ENCODE assay signal across 8 cellular contexts in the genomic region with DNA sequence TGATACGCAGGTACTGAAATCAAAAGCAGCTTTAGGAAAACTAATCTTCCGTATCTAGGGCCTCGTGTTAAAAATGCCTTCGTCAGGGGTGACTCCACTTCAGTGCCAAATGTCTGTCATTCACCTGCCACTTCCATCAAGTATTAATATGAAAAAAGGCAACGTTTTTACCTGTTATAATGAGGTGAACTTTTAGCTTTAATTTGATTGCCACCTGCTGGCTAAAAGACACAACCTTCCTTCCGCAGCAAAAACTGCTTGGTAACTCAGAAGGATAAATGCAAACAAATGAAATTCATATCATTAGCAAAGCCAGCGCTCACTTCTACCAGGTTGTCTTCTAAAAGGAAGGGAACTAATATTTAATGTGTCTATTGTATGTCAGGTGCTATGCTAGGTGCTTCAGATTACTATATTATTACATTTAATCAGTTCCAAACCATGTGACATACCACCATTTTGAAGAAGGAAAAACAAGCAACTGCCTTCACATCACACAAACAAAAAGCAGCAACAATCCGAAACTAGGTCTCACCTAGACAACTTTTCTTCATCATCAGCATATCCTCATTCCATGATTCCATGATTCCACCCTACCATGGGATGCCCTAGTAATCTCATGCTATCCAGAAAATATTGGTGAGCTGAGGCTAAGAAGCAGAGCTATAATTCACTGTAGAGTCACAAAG. TPM values are rescaled to one million over a fixed set of nuclear protein-coding genes. Genes with fewer than 3 reads are reported as not detected.
DNase-seq lines count a peak whose midpoint lies in the region; ATAC-seq, FAIRE-seq and TF ChIP-seq lines count a peak whose summit lies in the region.

No MANE protein-coding gene starts in this region.

- no peak overlapping the region for H3K9ac ChIP-seq in DND-41 (ENCODE audit: low read depth, low read length)
- 0 out of 2 replicates have a peak overlapping the region, but pooled peaks have one; percentile 4 for H3K9ac ChIP-seq in HepG2 (ENCODE audit: insufficient read depth, low read depth, low read length)

- CTCF ChIA-PET in HepG2 (lab: Yijun Ruan, JAX; ENCODE audit: low intra/inter-chr PET ratio, low total read pairs), result interaction anchor here (0.6 to 4.8 kb wide), 7 partner anchors 30 to 229 kb away, joined by 3 to 55 read pairs (median 3); no protein-coding TSS in a partner anchor

- peak overlapping the region; percentile 34; the same call in 1 of the 2 replicates for H2AFZ ChIP-seq in DND-41 (ENCODE audit: low read depth, low read length)
- H2AFZ ChIP-seq in HepG2 (ENCODE audit: low read length), result peak overlapping the region; percentile 84

- H3K4me2 ChIP-seq in DND-41 (ENCODE audit: insufficient read depth, low read length), result no peak overlapping the region
- peak overlapping the region; percentile 52 for H3K4me2 ChIP-seq in HepG2 (ENCODE audit: low read depth, low read length)

- H3K27ac ChIP-seq in DND-41 (ENCODE audit: low read length) (no peak overlapping the region), adrenal gland (no peak overlapping the region), HepG2 (ENCODE audit: extremely low read length, insufficient read depth, low read length) (no peak overlapping the region)

- in situ Hi-C loops in HepG2 (cut with HindIII; ENCODE audit: extremely low pct_ligation_motif_present, low pct_unique_long_range_greater_than_20kb), result loop anchor here (5.0 kb wide), 1 partner anchor 133 kb away; no protein-coding TSS in a partner anchor

- BruUV-seq in HepG2 (replicated peaks; lab: Mats Ljungman, UMichigan), result no TSS peak

- DNase-seq in DND-41 (peak; percentile 25), M059J (ENCODE audit: low read depth) (peak; percentile 56), adrenal gland (no peak), HepG2 (ENCODE audit: low spot score) (peak; percentile 58), AG20443 (ENCODE audit: low spot score) (no peak)
- DNase-seq in activated CD4-positive, CD25-positive, alpha-beta regulatory T cell (lab: John Stamatoyannopoulos, UW), result no peak

- H3K36me3 ChIP-seq in DND-41 (ENCODE audit: insufficient read depth, low read length) (no peaks in the 10 kb centered on the region), adrenal gland (replicated peaks in 1 of 2) (no peaks in the 10 kb centered on the region), HepG2 (replicated peaks in 1 of 2; ENCODE audit: control insufficient read depth in 1 of 2, insufficient read depth in 2 of 2, low read length in 2 of 2) (no peaks in the 10 kb centered on the region)

- H3K9me3 ChIP-seq in DND-41 (ENCODE audit: insufficient read depth, low read length, severe bottlenecking) (no peaks in the 10 kb centered on the region), adrenal gland (replicated peaks in 1 of 3) (no peaks in the 10 kb centered on the region), HepG2 (ENCODE audit: low read length) (no peaks in the 10 kb centered on the region)

- H3K79me2 ChIP-seq in DND-41 (ENCODE audit: insufficient read depth, low read length), result no peaks in the 10 kb centered on the region
- H3K79me2 ChIP-seq in HepG2 (ENCODE audit: insufficient read depth, low read length), result no peaks in the 10 kb centered on the region

- peak; percentile 95 for FAIRE-seq in HepG2 (lab: Jason Lieb, UNC)

- ATAC-seq in DND-41 (ENCODE audit: insufficient read depth, low read depth) (peak; percentile 63; the same call in 2 of the 3 replicates), GM19395 (IDR thresholded peaks at IDR 0.05; ENCODE audit: unreplicated experiment) (peak; percentile 78), HepG2 (peak; percentile 77), HG02884 (IDR thresholded peaks at IDR 0.05; ENCODE audit: unreplicated experiment) (no peak)

- TF ChIP-seq CTCF in DND-41 (IDR thresholded peaks at IDR 0.05; ENCODE audit: borderline replicate concordance, extremely low read depth, low read length, poor library complexity, severe bottlenecking) (peak; percentile 81), adrenal gland (IDR thresholded peaks at IDR 0.05) (peak; percentile 19 to 72 (median 62)), HepG2 (CRISPR knock-in tag; IDR thresholded peaks at IDR 0.05) (peak; percentile 87)

- 46 to 55% (median 50%) methylated on average over 8 of the region's 8 CpGs for WGBS in adrenal gland, 4 donors
- 19% methylated on average over 8 of the region's 8 CpGs for whole genome bisulfite sequencing in HepG2 (ENCODE audit: low lambda C conversion rate)

- H3K4me1 ChIP-seq in DND-41 (ENCODE audit: insufficient read depth, low read length) (no peaks in the 10 kb centered on the region), adrenal gland (replicated peaks in 1 of 2) (peaks cover 0 to 25% of the 10 kb centered on the region in 2 donors), HepG2 (ENCODE audit: insufficient read depth, low read length) (peaks cover 36% of the 10 kb centered on the region)

- H3K27me3 ChIP-seq in DND-41 (ENCODE audit: insufficient read depth, low read length, poor library complexity) (no peaks in the 10 kb centered on the region), adrenal gland (no peaks in the 10 kb centered on the region), HepG2 (ENCODE audit: control insufficient read depth in 1 of 2, insufficient read depth in 2 of 2, low read length in 2 of 2) (no peaks in the 10 kb centered on the region)

- TF ChIP-seq EP300 in HepG2 (IDR thresholded peaks at IDR 0.05; ENCODE audit: low read depth in 2 of 2, low read length in 2 of 2), result no peak
- TF ChIP-seq EP300 in HepG2 (CRISPR knock-in tag; IDR thresholded peaks at IDR 0.05; ENCODE audit: borderline replicate concordance), result no peak

- no peak overlapping the region for H3K4me3 ChIP-seq in DND-41 (ENCODE audit: low read depth in 1 of 2, low read length in 2 of 2)
- no peak overlapping the region for H3K4me3 ChIP-seq in adrenal gland
- peak overlapping the region in 1 of 3 experiments; percentile 17; a peak in 1 of 6 replicates for H3K4me3 ChIP-seq in HepG2 (replicated peaks in 1 of 3; ENCODE audit: insufficient read depth in 1 of 3, low read depth in 2 of 3, low read length in 3 of 3)

- POLR2A ChIA-PET in HepG2 (lab: Yijun Ruan, JAX), result interaction anchor here (0.7 to 2.5 kb wide), 5 partner anchors 13 to 133 kb away, joined by 3 to 13 read pairs (median 3); partner anchors contain the start of gene ARHGAP18

- H4K20me1 ChIP-seq in DND-41 (ENCODE audit: insufficient read depth, low read length) (no peaks in the 10 kb centered on the region), HepG2 (ENCODE audit: insufficient read depth, low read length) (no peaks in the 10 kb centered on the region)

- TF ChIP-seq POLR2A in adrenal gland (IDR thresholded peaks at IDR 0.05) (no peak), HepG2 (IDR thresholded peaks at IDR 0.05; ENCODE audit: insufficient read depth in 1 of 2, low read depth in 2 of 2, low read length in 2 of 2) (no peak)

- TF ChIP-seq RAD21 in HepG2 (CRISPR knock-in tag; IDR thresholded peaks at IDR 0.05), result peak; percentile 92

- intact Hi-C loops in adrenal gland (cut with DNase I), result loop anchor here (2.0 to 5.0 kb wide), 2 partner anchors 134 to 138 kb away; no protein-coding TSS in a partner anchor
- intact Hi-C loops in HepG2 (cut with micrococcal nuclease; ENCODE audit: unreplicated experiment), result loop anchor here (1.0 to 2.0 kb wide), 5 partner anchors 63 to 291 kb away; no protein-coding TSS in a partner anchor

TF ChIP-seq in HepG2, 621 proteins besides CTCF, POLR2A, EP300 and RAD21 (continues in another document):
- TF ChIP-seq ZBTB7A (CRISPR knock-in tag; IDR thresholded peaks at IDR 0.05) (no peak), FOSL1 (CRISPR knock-in tag; IDR thresholded peaks at IDR 0.05; ENCODE audit: borderline replicate concordance) (no peak), ZNF276 (CRISPR knock-in tag; IDR thresholded peaks at IDR 0.05; ENCODE audit: low read depth) (no peak)

RNA-seq across cellular contexts. Expression of gene ARHGAP18, which starts 20.6 kb away (rescaled TPM):
- total RNA-seq in M059J (2014; rRNA removed; shearing (Covaris generic)), result 28.3 and 31.2 TPM in 2 replicates
- total RNA-seq in adrenal gland (10 to 100 TPM; 50.6 to 90.6 (median 79.8) TPM), HepG2 (2016; rRNA removed; fragmentation: Illumina TruSeq; extraction: Trizol) (115 and 183 TPM in 2 replicates)
- polyA plus RNA-seq in adrenal gland (10 to 100 TPM; 22.0 to 78.3 (median 27.1) TPM), HepG2 (2011; rRNA removed) (37.8 and 58.2 TPM in 2 replicates)
- 16.6 and 18.3 TPM in 2 replicates for total RNA-seq in HepG2 (2016; cell fraction: cytosol; rRNA removed; fragmentation: Illumina TruSeq; extraction: Trizol; ENCODE audit: low read depth)
- 116 and 185 TPM in 2 replicates for total RNA-seq in HepG2 (2016; cell fraction: insoluble cytoplasmic fraction; rRNA removed; fragmentation: Illumina TruSeq; extraction: Trizol)
- 53.6 and 60.8 TPM in 2 replicates for total RNA-seq in HepG2 (2016; cell fraction: membrane; rRNA removed; fragmentation: Illumina TruSeq; extraction: Trizol)
- total RNA-seq in HepG2 (2016; cell fraction: nucleus; rRNA removed; fragmentation: Illumina TruSeq; extraction: Trizol), result 89.7 and 91.5 TPM in 2 replicates
- polyA plus RNA-seq in HepG2 (2011; cell fraction: cytosol; rRNA removed), result 24.3 and 29.8 TPM in 2 replicates
- polyA plus RNA-seq in HepG2 (2011; cell fraction: nucleus; rRNA removed), result 13.1 and 14.2 TPM in 2 replicates
- polyA plus RNA-seq in HepG2 (2012), result 54.6 and 95.7 TPM in 2 replicates
- polyA plus RNA-seq in HepG2 (2016; cell fraction: cytosol; fragmentation: Illumina TruSeq; extraction: Trizol; ENCODE audit: low read depth), result 6.1 and 6.7 TPM in 2 replicates
- 150 and 162 TPM in 2 replicates for polyA plus RNA-seq in HepG2 (2016; cell fraction: insoluble cytoplasmic fraction; fragmentation: Illumina TruSeq; extraction: Trizol; ENCODE audit: low read depth)
- 21.3 and 24.5 TPM in 2 replicates for polyA plus RNA-seq in HepG2 (2016; cell fraction: membrane; fragmentation: Illumina TruSeq; extraction: Trizol; ENCODE audit: low read depth)
- 65.9 and 66.3 TPM in 2 replicates for polyA plus RNA-seq in HepG2 (2016; cell fraction: nucleus; fragmentation: Illumina TruSeq; extraction: Trizol; ENCODE audit: insufficient read depth, low read depth)
- 8.2 and 55.6 TPM in 2 replicates for polyA minus RNA-seq in HepG2 (2011; rRNA and poly(A)+ RNA removed; ENCODE audit: low replicate concordance)
- polyA minus RNA-seq in HepG2 (2011; cell fraction: cytosol; rRNA and poly(A)+ RNA removed), result 60.4 and 69.2 TPM in 2 replicates
- 134 and 144 TPM in 2 replicates for polyA minus RNA-seq in HepG2 (2011; cell fraction: nucleus; rRNA and poly(A)+ RNA removed)

Comparison
In these comparisons a context has a peak if more than half of its experiments do, and no peak if none do; other contexts are left out.
1. DNase-seq: peak in DND-41 (single experiment), M059J (single experiment) and HepG2 (single experiment); none in adrenal gland (0 of 7), activated CD4-positive, CD25-positive, alpha-beta regulatory T cell (0 of 4) and AG20443 (single experiment).
2. Peak in every context shown above with its lines, with median percentiles within 50 percentile points of each other: CTCF ChIP-seq.